Comparison of ENCODE assay signal across 23 cellular contexts in genomic region chr13:74444877-74445479, GRCh38.
DNase-seq lines count a peak whose midpoint lies in the region; ATAC-seq, FAIRE-seq and TF ChIP-seq lines count a peak whose summit lies in the region.
"Had no signal": no experiment of that assay in that cellular context is flagged by ENCODE, and none has a peak within 500 bp of the region (broad histone marks: within the 10 kb centered on the region; RNA-seq: fewer than 3 reads in every experiment).

No MANE protein-coding gene starts in this region.

- CTCF ChIA-PET in naive thymus-derived CD4-positive, alpha-beta T cell (lab: Charles Lee), result no interaction called here
- CTCF ChIA-PET in activated CD4-positive, alpha-beta memory T cell treated with anti-CD3 and anti-CD28 coated beads, Interleukin-2, amount 10 ng/mL, durations not matched to agents 7 days and 5 days (lab: Charles Lee), result interaction anchor here (0.7 kb wide), 1 partner anchor 158 kb away, joined by 3 read pairs; no protein-coding TSS in a partner anchor

- H3K27ac ChIP-seq in esophagus (ENCODE audit: low read depth in 2 of 2, low read length in 1 of 2), result peak overlapping the region; percentile 21 to 72
- H3K27ac ChIP-seq in naive thymus-derived CD4-positive, alpha-beta T cell (ENCODE audit: low read depth, low read length), result no peak overlapping the region
- H3K27ac ChIP-seq: heart right ventricle, skin epidermis had no signal

- FAIRE-seq in RCC 7860 (lab: Jason Lieb, UNC), result no peak
- FAIRE-seq: K562 had no signal

- H3K27me3 ChIP-seq in esophagus (ENCODE audit: control insufficient read depth in 1 of 2, insufficient read depth in 2 of 2, low read length in 2 of 2), result no peaks in the 10 kb centered on the region
- no peaks in the 10 kb centered on the region for H3K27me3 ChIP-seq in naive thymus-derived CD4-positive, alpha-beta T cell (ENCODE audit: control insufficient read depth in 2 of 2, insufficient read depth in 2 of 2, low read length in 2 of 2)
- H3K27me3 ChIP-seq: heart right ventricle had no signal

- H3K36me3 ChIP-seq in esophagus (ENCODE audit: control insufficient read depth in 2 of 2, insufficient read depth in 2 of 2, low read length in 1 of 2), result no peaks in the 10 kb centered on the region
- H3K36me3 ChIP-seq in naive thymus-derived CD4-positive, alpha-beta T cell (ENCODE audit: control insufficient read depth in 2 of 3, insufficient read depth in 3 of 3, low read length in 3 of 3), result no peaks in the 10 kb centered on the region
- H3K36me3 ChIP-seq: heart right ventricle had no signal

- ATAC-seq in naive thymus-derived CD4-positive, alpha-beta T cell, result no peak
- ATAC-seq in stimulated activated memory B cell treated with anti-CD40 and anti-IgM and Interleukin-4, amounts not matched to agents 10 μg/mL and 1 μg/mL and 100 μg/mL, for 72 hours, result no peak
- ATAC-seq: activated CD8-positive, alpha-beta T cell treated with anti-CD3 and anti-CD28 coated beads, Interleukin-2, amount 10 ng/mL, durations not matched to agents 7 days and 5 days; heart right ventricle; K562; left ventricle myocardium superior; Panc1; stimulated activated naive CD8-positive, alpha-beta T cell treated with anti-CD3 and anti-CD28 coated beads, Interleukin-15, amount 100 ng/mL, for 72 hours had no signal

- no peaks in the 10 kb centered on the region for H3K4me1 ChIP-seq in esophagus (ENCODE audit: control insufficient read depth in 2 of 2, insufficient read depth in 2 of 2, low read length in 1 of 2)
- H3K4me1 ChIP-seq in naive thymus-derived CD4-positive, alpha-beta T cell (ENCODE audit: control insufficient read depth in 2 of 2, insufficient read depth in 2 of 2, low read length in 2 of 2), result no peaks in the 10 kb centered on the region

- H3K27ac Mint-ChIP-seq in HFFc6, result no peak overlapping the region
- no peak overlapping the region for H3K27ac Mint-ChIP-seq in naive thymus-derived CD4-positive, alpha-beta T cell
- H3K27ac Mint-ChIP-seq in activated CD4-positive, alpha-beta memory T cell treated with anti-CD3 and anti-CD28 coated beads, Interleukin-2, amount 10 ng/mL, durations not matched to agents 7 days and 5 days, result no peak overlapping the region
- no peak overlapping the region for H3K27ac Mint-ChIP-seq in stimulated activated memory B cell treated with anti-CD40 and anti-IgM and Interleukin-4, amounts not matched to agents 10 μg/mL and 1 μg/mL and 100 μg/mL, for 72 hours
- H3K27ac Mint-ChIP-seq: activated B cell treated with CpG ODN at 0.5 μM for 24 hours; activated CD8-positive, alpha-beta T cell treated with anti-CD3 and anti-CD28 coated beads, Interleukin-2, amount 10 ng/mL, durations not matched to agents 7 days and 5 days; progenitor cell of endocrine pancreas; stimulated activated naive CD8-positive, alpha-beta T cell treated with anti-CD3 and anti-CD28 coated beads, Interleukin-15, amount 100 ng/mL, for 72 hours had no signal

- TF ChIP-seq CTCF in HFFc6 (IDR thresholded peaks at IDR 0.05), result no peak

- H3K36me3 Mint-ChIP-seq in HFFc6 (ENCODE audit: low read depth), result 0 out of 2 replicates have a peak, but pooled peaks cover 4% of the 10 kb centered on the region
- peaks cover 0 to 13% (median 9%) of the 10 kb centered on the region in 5 donors for H3K36me3 Mint-ChIP-seq in naive thymus-derived CD4-positive, alpha-beta T cell
- H3K36me3 Mint-ChIP-seq in activated CD4-positive, alpha-beta memory T cell treated with anti-CD3 and anti-CD28 coated beads, Interleukin-2, amount 10 ng/mL, durations not matched to agents 7 days and 5 days (ENCODE audit: low read depth), result no peaks in the 10 kb centered on the region
- no peaks in the 10 kb centered on the region for H3K36me3 Mint-ChIP-seq in stimulated activated memory B cell treated with anti-CD40 and anti-IgM and Interleukin-4, amounts not matched to agents 10 μg/mL and 1 μg/mL and 100 μg/mL, for 72 hours

- H3K4me1 Mint-ChIP-seq in HFFc6 (ENCODE audit: low read depth), result peaks cover 36% of the 10 kb centered on the region
- H3K4me1 Mint-ChIP-seq in naive thymus-derived CD4-positive, alpha-beta T cell, result peaks cover 0 to 1% (median 0%) of the 10 kb centered on the region in 7 donors
- no peaks in the 10 kb centered on the region for H3K4me1 Mint-ChIP-seq in activated CD4-positive, alpha-beta memory T cell treated with anti-CD3 and anti-CD28 coated beads, Interleukin-2, amount 10 ng/mL, durations not matched to agents 7 days and 5 days
- no peaks in the 10 kb centered on the region for H3K4me1 Mint-ChIP-seq in stimulated activated memory B cell treated with anti-CD40 and anti-IgM and Interleukin-4, amounts not matched to agents 10 μg/mL and 1 μg/mL and 100 μg/mL, for 72 hours
- H3K4me1 Mint-ChIP-seq: activated B cell treated with CpG ODN at 0.5 μM for 24 hours; central memory CD8-positive, alpha-beta T cell; stimulated activated naive CD8-positive, alpha-beta T cell treated with anti-CD3 and anti-CD28 coated beads, Interleukin-15, amount 100 ng/mL, for 72 hours had no signal

- H3K9me3 ChIP-seq in esophagus (ENCODE audit: control insufficient read depth in 2 of 2, insufficient read depth in 1 of 2, low read depth in 1 of 2, low read length in 1 of 2), result no peaks in the 10 kb centered on the region
- no peaks in the 10 kb centered on the region for H3K9me3 ChIP-seq in naive thymus-derived CD4-positive, alpha-beta T cell (ENCODE audit: control insufficient read depth in 2 of 3, low read length in 3 of 3)

- H3K4me3 ChIP-seq in esophagus (ENCODE audit: low read depth in 1 of 2, low read length in 2 of 2), result no peak overlapping the region
- no peak overlapping the region for H3K4me3 ChIP-seq in naive thymus-derived CD4-positive, alpha-beta T cell (ENCODE audit: low read length)
- H3K4me3 ChIP-seq: heart right ventricle, K562, skin epidermis had no signal

- H3K27me3 Mint-ChIP-seq in HFFc6 (ENCODE audit: insufficient read depth), result peaks cover 2% of the 10 kb centered on the region; the same call in 1 of the 2 replicates
- H3K27me3 Mint-ChIP-seq in naive thymus-derived CD4-positive, alpha-beta T cell, result peaks cover 0 to 4% (median 0%) of the 10 kb centered on the region in 5 donors
- H3K27me3 Mint-ChIP-seq in activated CD4-positive, alpha-beta memory T cell treated with anti-CD3 and anti-CD28 coated beads, Interleukin-2, amount 10 ng/mL, durations not matched to agents 7 days and 5 days, result no peaks in the 10 kb centered on the region
- peaks cover 26% of the 10 kb centered on the region for H3K27me3 Mint-ChIP-seq in stimulated activated memory B cell treated with anti-CD40 and anti-IgM and Interleukin-4, amounts not matched to agents 10 μg/mL and 1 μg/mL and 100 μg/mL, for 72 hours
- H3K27me3 Mint-ChIP-seq: central memory CD8-positive, alpha-beta T cell; progenitor cell of endocrine pancreas; stimulated activated naive CD8-positive, alpha-beta T cell treated with anti-CD3 and anti-CD28 coated beads, Interleukin-15, amount 100 ng/mL, for 72 hours had no signal

- intact Hi-C loops in naive thymus-derived CD4-positive, alpha-beta T cell (cut with micrococcal nuclease), result no loop called here

- DNase-seq in HFFc6 (peak; percentile 18), RCC 7860 (ENCODE audit: low spot score) (peak; percentile 8), renal cortical epithelial cell (ENCODE audit: low read depth) (peak; percentile 15)
- no peak for DNase-seq in naive thymus-derived CD4-positive, alpha-beta T cell
- DNase-seq in activated CD4-positive, alpha-beta memory T cell treated with anti-CD3 and anti-CD28 coated beads, Interleukin-2, amount 10 ng/mL, durations not matched to agents 7 days and 5 days, result no peak
- DNase-seq: activated B cell treated with CpG ODN at 0.5 μM for 24 hours; activated CD8-positive, alpha-beta T cell treated with anti-CD3 and anti-CD28 coated beads, Interleukin-2, amount 10 ng/mL, durations not matched to agents 7 days and 5 days; activated naive CD4-positive, alpha-beta T cell treated with Interleukin-2 at 50 U/mL for 16 hours; activated T-cell treated with anti-CD3 and anti-CD28 coated beads, Interleukin-2, amount 50 U/mL, for 1 hour; amygdala; heart right ventricle; left ventricle myocardium superior; NCI-H1694 treated with DMSO at 0.1 percent for 48 hours; stimulated activated CD4-positive, alpha-beta T cell treated with anti-CD3 and anti-CD28 coated beads, Interleukin-2, amount 100 ng/mL, for 48 hours; stimulated activated naive CD8-positive, alpha-beta T cell treated with anti-CD3 and anti-CD28 coated beads, Interleukin-15, amount 100 ng/mL, for 72 hours; trophoblast cell had no signal

- WGBS in esophagus, 2 donors, result 72 to 80% methylated on average over 1 of the region's 1 CpG

- no peaks in the 10 kb centered on the region for H3K9me3 Mint-ChIP-seq in HFFc6
- H3K9me3 Mint-ChIP-seq in naive thymus-derived CD4-positive, alpha-beta T cell, result peaks cover 0 to 22% (median 6%) of the 10 kb centered on the region in 11 donors
- H3K9me3 Mint-ChIP-seq in activated CD4-positive, alpha-beta memory T cell treated with anti-CD3 and anti-CD28 coated beads, Interleukin-2, amount 10 ng/mL, durations not matched to agents 7 days and 5 days, result peaks cover 5% of the 10 kb centered on the region
- H3K9me3 Mint-ChIP-seq in stimulated activated memory B cell treated with anti-CD40 and anti-IgM and Interleukin-4, amounts not matched to agents 10 μg/mL and 1 μg/mL and 100 μg/mL, for 72 hours, result peaks cover 10% of the 10 kb centered on the region
- H3K9me3 Mint-ChIP-seq: central memory CD8-positive, alpha-beta T cell had no signal

- POLR2A ChIA-PET in naive thymus-derived CD4-positive, alpha-beta T cell (lab: Charles Lee), result interaction anchor here (0.7 kb wide), 1 partner anchor 1870 kb away, joined by 3 read pairs; no protein-coding TSS in a partner anchor
- POLR2A ChIA-PET in activated CD4-positive, alpha-beta memory T cell treated with anti-CD3 and anti-CD28 coated beads, Interleukin-2, amount 10 ng/mL, durations not matched to agents 7 days and 5 days (lab: Charles Lee), result no interaction called here

- peak overlapping the region; percentile 8; the same call in 1 of the 2 replicates for H3K4me3 Mint-ChIP-seq in HFFc6
- H3K4me3 Mint-ChIP-seq in naive thymus-derived CD4-positive, alpha-beta T cell, result no peak overlapping the region
- no peak overlapping the region for H3K4me3 Mint-ChIP-seq in activated CD4-positive, alpha-beta memory T cell treated with anti-CD3 and anti-CD28 coated beads, Interleukin-2, amount 10 ng/mL, durations not matched to agents 7 days and 5 days
- no peak overlapping the region for H3K4me3 Mint-ChIP-seq in stimulated activated memory B cell treated with anti-CD40 and anti-IgM and Interleukin-4, amounts not matched to agents 10 μg/mL and 1 μg/mL and 100 μg/mL, for 72 hours
- H3K4me3 Mint-ChIP-seq: activated B cell treated with CpG ODN at 0.5 μM for 24 hours; activated CD8-positive, alpha-beta T cell treated with anti-CD3 and anti-CD28 coated beads, Interleukin-2, amount 10 ng/mL, durations not matched to agents 7 days and 5 days; central memory CD8-positive, alpha-beta T cell; stimulated activated naive CD8-positive, alpha-beta T cell treated with anti-CD3 and anti-CD28 coated beads, Interleukin-15, amount 100 ng/mL, for 72 hours had no signal

Comparison
In these comparisons a context has a peak if more than half of its experiments do, and no peak if none do; other contexts are left out.
1. DNase-seq: peak in HFFc6 (single experiment), RCC 7860 (single experiment) and renal cortical epithelial cell (single experiment); none in naive thymus-derived CD4-positive, alpha-beta T cell (0 of 9) and activated CD4-positive, alpha-beta memory T cell treated with anti-CD3 and anti-CD28 coated beads, Interleukin-2, amount 10 ng/mL, durations not matched to agents 7 days and 5 days (single experiment).